ENCODE assay signal across 23 cellular contexts in genomic region chr3:60142009-60142408, GRCh38.
DNase-seq lines count a peak whose midpoint lies in the region; ATAC-seq and TF ChIP-seq lines count a peak whose summit lies in the region.
"Had no signal": no experiment of that assay in that cellular context is flagged by ENCODE, and none has a peak within 500 bp of the region (broad histone marks: within the 10 kb centered on the region; RNA-seq: fewer than 3 reads in every experiment).

No MANE protein-coding gene starts in this region.

- TF ChIP-seq CTCF in upper lobe of right lung (IDR thresholded peaks at IDR 0.05) = no peak
- no peak for TF ChIP-seq CTCF in mammary epithelial cell (conservative IDR thresholded peaks at IDR 0.05 in 1 of 2, IDR thresholded peaks at IDR 0.05 in 1 of 2; ENCODE audit: extremely low read depth in 1 of 2, insufficient read depth in 1 of 2, low read depth in 1 of 2, low read length in 2 of 2)

- BruUV-seq in mammary epithelial cell (replicated peaks; lab: Mats Ljungman, UMichigan) = no TSS peak

- H3K27ac ChIP-seq in upper lobe of right lung (no peak overlapping the region), mammary epithelial cell (ENCODE audit: insufficient read depth, low read depth, low read length) (no peak overlapping the region)
- H3K27ac ChIP-seq: C4-2B, KMS-11 had no signal

- H3K27me3 ChIP-seq in upper lobe of right lung (no peaks in the 10 kb centered on the region), mammary epithelial cell (ENCODE audit: insufficient read depth, low read length) (no peaks in the 10 kb centered on the region)

- ATAC-seq in SK-N-SH treated with all-trans-retinoic acid at 6 μM for 48 hours (no peak), upper lobe of right lung (peak; percentile 24)

- H3K4me1 ChIP-seq in upper lobe of right lung (no peaks in the 10 kb centered on the region), mammary epithelial cell (ENCODE audit: insufficient read depth, low read length) (no peaks in the 10 kb centered on the region)

- H3K9me3 ChIP-seq in upper lobe of right lung (no peaks in the 10 kb centered on the region), mammary epithelial cell (replicated peaks; ENCODE audit: insufficient read depth, low read length) (no peaks in the 10 kb centered on the region)

- H3K9ac ChIP-seq in mammary epithelial cell (ENCODE audit: insufficient read depth, low read length) = no peak overlapping the region
- H3K9ac ChIP-seq: KMS-11 had no signal

- H2AFZ ChIP-seq in mammary epithelial cell (ENCODE audit: low read depth, low read length) = no peak overlapping the region

- in situ Hi-C loops in mammary epithelial cell (cut with MboI; ENCODE audit: low sequenced_read_pairs in 2 of 2) = no loop called here

- H3K4me2 ChIP-seq in mammary epithelial cell (ENCODE audit: insufficient read depth, low read depth, low read length) = no peak overlapping the region
- H3K4me2 ChIP-seq: KMS-11 had no signal

- dilution Hi-C loops in mammary epithelial cell (cut with HindIII; ENCODE audit: low sequenced_read_pairs) = no loop called here

- intact Hi-C loops in upper lobe of right lung (cut with DNase I) = no loop called here
- intact Hi-C loops in mammary epithelial cell (cut with micrococcal nuclease) = no loop called here

- H3K79me2 ChIP-seq in mammary epithelial cell (ENCODE audit: insufficient read depth, low read length) = no peaks in the 10 kb centered on the region

- H3K4me3 ChIP-seq in upper lobe of right lung (no peak overlapping the region), mammary epithelial cell (replicated peaks in 1 of 3; ENCODE audit: insufficient read depth in 1 of 3, low read depth in 2 of 3, low read length in 3 of 3) (no peak overlapping the region)

- 51% methylated on average over 2 of the region's 2 CpGs for WGBS in mammary epithelial cell (ENCODE audit: low coverage, missing lambda C conversion rate)

- no peaks in the 10 kb centered on the region for H3K36me3 ChIP-seq in upper lobe of right lung
- no peaks in the 10 kb centered on the region for H3K36me3 ChIP-seq in mammary epithelial cell (ENCODE audit: insufficient read depth, low read length)

- CTCF ChIA-PET in mammary epithelial cell (lab: Charles Lee; ENCODE audit: low non-redundant PET) = no interaction called here

- DNase-seq in NCI-H2171 treated with DMSO at 0.1 percent for 48 hours (lab: John Stamatoyannopoulos, UW) (peak; percentile 6), NCI-H2171 (lab: John Stamatoyannopoulos, UW) (no peak), fibroblast of the conjunctiva (ENCODE audit: low read depth) (peak; percentile 4), upper lobe of right lung (no peak), dermis blood vessel endothelial cell (no peak), mammary epithelial cell (no peak)
- DNase-seq: 8988T; AML-193; Calu3; CD8-positive, alpha-beta memory T cell; DMS53; GDM1; IMR-90; NCI-H1092 treated with DMSO at 0.1 percent for 48 hours; NCI-H1436 treated with DMSO at 0.1 percent for 48 hours; NCI-H1930; NCI-H226; NCI-H524; NCI-H774; NK-92 treated with Interleukin-12 subunit alpha and Interleukin-12 subunit beta, amount 100 ng/mL, for 24 hours had no signal

- H4K20me1 ChIP-seq in mammary epithelial cell (ENCODE audit: insufficient read depth, low read length) = no peaks in the 10 kb centered on the region

TF ChIP-seq in SK-N-SH treated with all-trans-retinoic acid at 6 μM for 48 hours, 23 proteins besides CTCF, POLR2A, EP300 and RAD21:
- no peak for TF ChIP-seq BACH2 (CRISPR knock-in tag; IDR thresholded peaks at IDR 0.05; ENCODE audit: borderline replicate concordance)
- TF ChIP-seq ISL1 (CRISPR knock-in tag; IDR thresholded peaks at IDR 0.05) = no peak; the same call in 1 of the 2 replicates
- no peak for TF ChIP-seq RARB (CRISPR knock-in tag; IDR thresholded peaks at IDR 0.05)
- peak; percentile 53 for TF ChIP-seq TCF4 (CRISPR knock-in tag; IDR thresholded peaks at IDR 0.05; ENCODE audit: borderline replicate concordance)
- no peak for TF ChIP-seq ZC3H10 (CRISPR knock-in tag; IDR thresholded peaks at IDR 0.05)

Comparison
In these comparisons a context has a peak if more than half of its experiments do, and no peak if none do; other contexts are left out.
1. DNase-seq: peak in NCI-H2171 treated with DMSO at 0.1 percent for 48 hours (single experiment) and fibroblast of the conjunctiva (single experiment); none in NCI-H2171 (single experiment), upper lobe of right lung (single experiment), dermis blood vessel endothelial cell (single experiment) and mammary epithelial cell (single experiment).